Comparison of ENCODE assay signal across 1 cellular context in the genomic region with DNA sequence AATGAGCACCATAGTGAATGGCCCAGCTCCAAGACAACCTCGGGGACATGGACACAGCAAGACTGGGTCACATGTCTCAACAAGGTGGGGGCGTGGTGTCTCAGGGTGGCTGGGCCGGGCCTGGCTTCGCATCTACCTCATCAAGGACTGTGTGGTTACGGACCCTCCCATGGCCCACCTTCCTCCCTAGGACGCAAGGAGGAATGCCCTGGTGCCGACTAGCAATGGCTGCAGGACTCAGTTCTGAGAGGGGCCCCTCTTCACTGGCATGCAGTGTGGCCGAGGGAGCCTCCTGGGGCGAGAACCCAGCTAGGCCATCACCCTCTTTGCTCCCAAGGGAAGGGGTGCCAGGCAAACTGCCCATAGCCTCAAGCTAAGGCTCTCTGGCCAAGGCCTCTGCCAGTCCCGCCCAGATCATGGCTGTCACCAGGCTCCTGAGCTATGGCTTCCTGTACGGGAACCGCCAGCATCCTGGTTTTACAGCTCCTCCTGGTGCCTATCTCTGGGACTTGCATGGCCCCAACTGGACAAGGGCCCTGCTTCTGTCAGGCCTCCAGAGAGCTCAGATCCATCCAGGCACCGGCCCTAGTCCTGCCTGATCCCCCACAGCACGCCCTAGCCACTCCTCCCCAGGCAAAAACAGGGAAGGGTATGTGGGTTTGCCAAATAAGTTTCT.
TF ChIP-seq lines count a peak whose summit lies in the region.

No MANE protein-coding gene starts in this region.

TF ChIP-seq in HepG2, 621 proteins besides CTCF, POLR2A, EP300 and RAD21 (continued from another document and continues in another):
- TF ChIP-seq, protein P1, sequence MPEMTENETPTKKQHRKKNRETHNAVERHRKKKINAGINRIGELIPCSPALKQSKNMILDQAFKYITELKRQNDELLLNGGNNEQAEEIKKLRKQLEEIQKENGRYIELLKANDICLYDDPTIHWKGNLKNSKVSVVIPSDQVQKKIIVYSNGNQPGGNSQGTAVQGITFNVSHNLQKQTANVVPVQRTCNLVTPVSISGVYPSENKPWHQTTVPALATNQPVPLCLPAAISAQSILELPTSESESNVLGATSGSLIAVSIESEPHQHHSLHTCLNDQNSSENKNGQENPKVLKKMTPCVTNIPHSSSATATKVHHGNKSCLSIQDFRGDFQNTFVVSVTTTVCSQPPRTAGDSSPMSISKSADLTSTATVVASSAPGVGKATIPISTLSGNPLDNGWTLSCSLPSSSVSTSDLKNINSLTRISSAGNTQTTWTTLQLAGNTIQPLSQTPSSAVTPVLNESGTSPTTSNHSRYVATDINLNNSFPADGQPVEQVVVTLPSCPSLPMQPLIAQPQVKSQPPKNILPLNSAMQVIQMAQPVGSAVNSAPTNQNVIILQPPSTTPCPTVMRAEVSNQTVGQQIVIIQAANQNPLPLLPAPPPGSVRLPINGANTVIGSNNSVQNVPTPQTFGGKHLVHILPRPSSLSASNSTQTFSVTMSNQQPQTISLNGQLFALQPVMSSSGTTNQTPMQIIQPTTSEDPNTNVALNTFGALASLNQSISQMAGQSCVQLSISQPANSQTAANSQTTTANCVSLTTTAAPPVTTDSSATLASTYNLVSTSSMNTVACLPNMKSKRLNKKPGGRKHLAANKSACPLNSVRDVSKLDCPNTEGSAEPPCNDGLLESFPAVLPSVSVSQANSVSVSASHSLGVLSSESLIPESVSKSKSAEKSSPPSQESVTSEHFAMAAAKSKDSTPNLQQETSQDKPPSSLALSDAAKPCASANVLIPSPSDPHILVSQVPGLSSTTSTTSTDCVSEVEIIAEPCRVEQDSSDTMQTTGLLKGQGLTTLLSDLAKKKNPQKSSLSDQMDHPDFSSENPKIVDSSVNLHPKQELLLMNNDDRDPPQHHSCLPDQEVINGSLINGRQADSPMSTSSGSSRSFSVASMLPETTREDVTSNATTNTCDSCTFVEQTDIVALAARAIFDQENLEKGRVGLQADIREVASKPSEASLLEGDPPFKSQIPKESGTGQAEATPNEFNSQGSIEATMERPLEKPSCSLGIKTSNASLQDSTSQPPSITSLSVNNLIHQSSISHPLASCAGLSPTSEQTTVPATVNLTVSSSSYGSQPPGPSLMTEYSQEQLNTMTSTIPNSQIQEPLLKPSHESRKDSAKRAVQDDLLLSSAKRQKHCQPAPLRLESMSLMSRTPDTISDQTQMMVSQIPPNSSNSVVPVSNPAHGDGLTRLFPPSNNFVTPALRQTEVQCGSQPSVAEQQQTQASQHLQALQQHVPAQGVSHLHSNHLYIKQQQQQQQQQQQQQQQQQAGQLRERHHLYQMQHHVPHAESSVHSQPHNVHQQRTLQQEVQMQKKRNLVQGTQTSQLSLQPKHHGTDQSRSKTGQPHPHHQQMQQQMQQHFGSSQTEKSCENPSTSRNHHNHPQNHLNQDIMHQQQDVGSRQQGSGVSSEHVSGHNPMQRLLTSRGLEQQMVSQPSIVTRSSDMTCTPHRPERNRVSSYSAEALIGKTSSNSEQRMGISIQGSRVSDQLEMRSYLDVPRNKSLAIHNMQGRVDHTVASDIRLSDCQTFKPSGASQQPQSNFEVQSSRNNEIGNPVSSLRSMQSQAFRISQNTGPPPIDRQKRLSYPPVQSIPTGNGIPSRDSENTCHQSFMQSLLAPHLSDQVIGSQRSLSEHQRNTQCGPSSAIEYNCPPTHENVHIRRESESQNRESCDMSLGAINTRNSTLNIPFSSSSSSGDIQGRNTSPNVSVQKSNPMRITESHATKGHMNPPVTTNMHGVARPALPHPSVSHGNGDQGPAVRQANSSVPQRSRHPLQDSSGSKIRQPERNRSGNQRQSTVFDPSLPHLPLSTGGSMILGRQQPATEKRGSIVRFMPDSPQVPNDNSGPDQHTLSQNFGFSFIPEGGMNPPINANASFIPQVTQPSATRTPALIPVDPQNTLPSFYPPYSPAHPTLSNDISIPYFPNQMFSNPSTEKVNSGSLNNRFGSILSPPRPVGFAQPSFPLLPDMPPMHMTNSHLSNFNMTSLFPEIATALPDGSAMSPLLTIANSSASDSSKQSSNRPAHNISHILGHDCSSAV (CRISPR knock-in tag; IDR thresholded peaks at IDR 0.05; ENCODE audit: borderline replicate concordance), result no peak
- TF ChIP-seq ZNF274 (CRISPR knock-in tag; IDR thresholded peaks at IDR 0.05), result no peak
- TF ChIP-seq KDM2A (CRISPR knock-in tag; IDR thresholded peaks at IDR 0.05; ENCODE audit: borderline replicate concordance, low read depth), result no peak
- TF ChIP-seq, protein P2, sequence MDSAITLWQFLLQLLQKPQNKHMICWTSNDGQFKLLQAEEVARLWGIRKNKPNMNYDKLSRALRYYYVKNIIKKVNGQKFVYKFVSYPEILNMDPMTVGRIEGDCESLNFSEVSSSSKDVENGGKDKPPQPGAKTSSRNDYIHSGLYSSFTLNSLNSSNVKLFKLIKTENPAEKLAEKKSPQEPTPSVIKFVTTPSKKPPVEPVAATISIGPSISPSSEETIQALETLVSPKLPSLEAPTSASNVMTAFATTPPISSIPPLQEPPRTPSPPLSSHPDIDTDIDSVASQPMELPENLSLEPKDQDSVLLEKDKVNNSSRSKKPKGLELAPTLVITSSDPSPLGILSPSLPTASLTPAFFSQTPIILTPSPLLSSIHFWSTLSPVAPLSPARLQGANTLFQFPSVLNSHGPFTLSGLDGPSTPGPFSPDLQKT (CRISPR knock-in tag; IDR thresholded peaks at IDR 0.05; ENCODE audit: borderline replicate concordance), result no peak
- no peak for TF ChIP-seq ZNF501 (CRISPR knock-in tag; IDR thresholded peaks at IDR 0.05)
- no peak for TF ChIP-seq EEA1 (CRISPR knock-in tag; IDR thresholded peaks at IDR 0.05; ENCODE audit: borderline replicate concordance)
- TF ChIP-seq ZNF207 (IDR thresholded peaks at IDR 0.05; ENCODE audit: borderline replicate concordance), result no peak
- TF ChIP-seq ZNF543 (CRISPR knock-in tag; IDR thresholded peaks at IDR 0.05), result no peak
- no peak for TF ChIP-seq CENPX (CRISPR knock-in tag; IDR thresholded peaks at IDR 0.05)
- TF ChIP-seq SKI (IDR thresholded peaks at IDR 0.05; ENCODE audit: partially characterized antibody), result no peak
- TF ChIP-seq RELA (CRISPR knock-in tag; IDR thresholded peaks at IDR 0.05), result no peak
- no peak for TF ChIP-seq BRD4 (CRISPR knock-in tag; IDR thresholded peaks at IDR 0.05)
- TF ChIP-seq ISX (CRISPR knock-in tag; conservative IDR thresholded peaks at IDR 0.05), result no peak
- TF ChIP-seq REL (CRISPR knock-in tag; conservative IDR thresholded peaks at IDR 0.05), result no peak
- no peak for TF ChIP-seq SUZ12 (IDR thresholded peaks at IDR 0.05; ENCODE audit: low read depth, low read length)
- no peak for TF ChIP-seq ATM (IDR thresholded peaks at IDR 0.05; ENCODE audit: borderline replicate concordance)
- no peak for TF ChIP-seq SNAPC2 (CRISPR knock-in tag; IDR thresholded peaks at IDR 0.05)
- TF ChIP-seq, protein P3, sequence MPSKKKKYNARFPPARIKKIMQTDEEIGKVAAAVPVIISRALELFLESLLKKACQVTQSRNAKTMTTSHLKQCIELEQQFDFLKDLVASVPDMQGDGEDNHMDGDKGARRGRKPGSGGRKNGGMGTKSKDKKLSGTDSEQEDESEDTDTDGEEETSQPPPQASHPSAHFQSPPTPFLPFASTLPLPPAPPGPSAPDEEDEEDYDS (CRISPR knock-in tag; IDR thresholded peaks at IDR 0.05), result no peak
- TF ChIP-seq GABPA (IDR thresholded peaks at IDR 0.05; ENCODE audit: low read depth, low read length), result peak; percentile 28; the same call in 1 of the 2 replicates
- peak; percentile 66 for TF ChIP-seq GABPA (CRISPR knock-in tag; IDR thresholded peaks at IDR 0.05; ENCODE audit: low read depth)
- TF ChIP-seq BCL6 (CRISPR knock-in tag; IDR thresholded peaks at IDR 0.05), result no peak
- TF ChIP-seq, protein P4, sequence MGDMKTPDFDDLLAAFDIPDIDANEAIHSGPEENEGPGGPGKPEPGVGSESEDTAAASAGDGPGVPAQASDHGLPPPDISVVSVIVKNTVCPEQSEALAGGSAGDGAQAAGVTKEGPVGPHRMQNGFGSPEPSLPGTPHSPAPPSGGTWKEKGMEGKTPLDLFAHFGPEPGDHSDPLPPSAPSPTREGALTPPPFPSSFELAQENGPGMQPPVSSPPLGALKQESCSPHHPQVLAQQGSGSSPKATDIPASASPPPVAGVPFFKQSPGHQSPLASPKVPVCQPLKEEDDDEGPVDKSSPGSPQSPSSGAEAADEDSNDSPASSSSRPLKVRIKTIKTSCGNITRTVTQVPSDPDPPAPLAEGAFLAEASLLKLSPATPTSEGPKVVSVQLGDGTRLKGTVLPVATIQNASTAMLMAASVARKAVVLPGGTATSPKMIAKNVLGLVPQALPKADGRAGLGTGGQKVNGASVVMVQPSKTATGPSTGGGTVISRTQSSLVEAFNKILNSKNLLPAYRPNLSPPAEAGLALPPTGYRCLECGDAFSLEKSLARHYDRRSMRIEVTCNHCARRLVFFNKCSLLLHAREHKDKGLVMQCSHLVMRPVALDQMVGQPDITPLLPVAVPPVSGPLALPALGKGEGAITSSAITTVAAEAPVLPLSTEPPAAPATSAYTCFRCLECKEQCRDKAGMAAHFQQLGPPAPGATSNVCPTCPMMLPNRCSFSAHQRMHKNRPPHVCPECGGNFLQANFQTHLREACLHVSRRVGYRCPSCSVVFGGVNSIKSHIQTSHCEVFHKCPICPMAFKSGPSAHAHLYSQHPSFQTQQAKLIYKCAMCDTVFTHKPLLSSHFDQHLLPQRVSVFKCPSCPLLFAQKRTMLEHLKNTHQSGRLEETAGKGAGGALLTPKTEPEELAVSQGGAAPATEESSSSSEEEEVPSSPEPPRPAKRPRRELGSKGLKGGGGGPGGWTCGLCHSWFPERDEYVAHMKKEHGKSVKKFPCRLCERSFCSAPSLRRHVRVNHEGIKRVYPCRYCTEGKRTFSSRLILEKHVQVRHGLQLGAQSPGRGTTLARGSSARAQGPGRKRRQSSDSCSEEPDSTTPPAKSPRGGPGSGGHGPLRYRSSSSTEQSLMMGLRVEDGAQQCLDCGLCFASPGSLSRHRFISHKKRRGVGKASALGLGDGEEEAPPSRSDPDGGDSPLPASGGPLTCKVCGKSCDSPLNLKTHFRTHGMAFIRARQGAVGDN (CRISPR knock-in tag; IDR thresholded peaks at IDR 0.05), result peak; percentile 65
- no peak for TF ChIP-seq TBX3 (IDR thresholded peaks at IDR 0.05; ENCODE audit: borderline replicate concordance)
- TF ChIP-seq GABPB1 (CRISPR knock-in tag; IDR thresholded peaks at IDR 0.05), result peak; percentile 56
- TF ChIP-seq ARID2 (CRISPR knock-in tag; IDR thresholded peaks at IDR 0.05; ENCODE audit: borderline replicate concordance), result no peak
- no peak for TF ChIP-seq ZNF292 (CRISPR knock-in tag; IDR thresholded peaks at IDR 0.05; ENCODE audit: borderline replicate concordance, low read depth)
- TF ChIP-seq, protein P5, sequence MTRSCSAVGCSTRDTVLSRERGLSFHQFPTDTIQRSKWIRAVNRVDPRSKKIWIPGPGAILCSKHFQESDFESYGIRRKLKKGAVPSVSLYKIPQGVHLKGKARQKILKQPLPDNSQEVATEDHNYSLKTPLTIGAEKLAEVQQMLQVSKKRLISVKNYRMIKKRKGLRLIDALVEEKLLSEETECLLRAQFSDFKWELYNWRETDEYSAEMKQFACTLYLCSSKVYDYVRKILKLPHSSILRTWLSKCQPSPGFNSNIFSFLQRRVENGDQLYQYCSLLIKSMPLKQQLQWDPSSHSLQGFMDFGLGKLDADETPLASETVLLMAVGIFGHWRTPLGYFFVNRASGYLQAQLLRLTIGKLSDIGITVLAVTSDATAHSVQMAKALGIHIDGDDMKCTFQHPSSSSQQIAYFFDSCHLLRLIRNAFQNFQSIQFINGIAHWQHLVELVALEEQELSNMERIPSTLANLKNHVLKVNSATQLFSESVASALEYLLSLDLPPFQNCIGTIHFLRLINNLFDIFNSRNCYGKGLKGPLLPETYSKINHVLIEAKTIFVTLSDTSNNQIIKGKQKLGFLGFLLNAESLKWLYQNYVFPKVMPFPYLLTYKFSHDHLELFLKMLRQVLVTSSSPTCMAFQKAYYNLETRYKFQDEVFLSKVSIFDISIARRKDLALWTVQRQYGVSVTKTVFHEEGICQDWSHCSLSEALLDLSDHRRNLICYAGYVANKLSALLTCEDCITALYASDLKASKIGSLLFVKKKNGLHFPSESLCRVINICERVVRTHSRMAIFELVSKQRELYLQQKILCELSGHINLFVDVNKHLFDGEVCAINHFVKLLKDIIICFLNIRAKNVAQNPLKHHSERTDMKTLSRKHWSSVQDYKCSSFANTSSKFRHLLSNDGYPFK (CRISPR knock-in tag; IDR thresholded peaks at IDR 0.05; ENCODE audit: borderline replicate concordance), result peak; percentile 26; the same call in 1 of the 2 replicates
- TF ChIP-seq, protein P6, sequence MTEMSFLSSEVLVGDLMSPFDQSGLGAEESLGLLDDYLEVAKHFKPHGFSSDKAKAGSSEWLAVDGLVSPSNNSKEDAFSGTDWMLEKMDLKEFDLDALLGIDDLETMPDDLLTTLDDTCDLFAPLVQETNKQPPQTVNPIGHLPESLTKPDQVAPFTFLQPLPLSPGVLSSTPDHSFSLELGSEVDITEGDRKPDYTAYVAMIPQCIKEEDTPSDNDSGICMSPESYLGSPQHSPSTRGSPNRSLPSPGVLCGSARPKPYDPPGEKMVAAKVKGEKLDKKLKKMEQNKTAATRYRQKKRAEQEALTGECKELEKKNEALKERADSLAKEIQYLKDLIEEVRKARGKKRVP (CRISPR knock-in tag; IDR thresholded peaks at IDR 0.05), result no peak
- TF ChIP-seq, protein P7, sequence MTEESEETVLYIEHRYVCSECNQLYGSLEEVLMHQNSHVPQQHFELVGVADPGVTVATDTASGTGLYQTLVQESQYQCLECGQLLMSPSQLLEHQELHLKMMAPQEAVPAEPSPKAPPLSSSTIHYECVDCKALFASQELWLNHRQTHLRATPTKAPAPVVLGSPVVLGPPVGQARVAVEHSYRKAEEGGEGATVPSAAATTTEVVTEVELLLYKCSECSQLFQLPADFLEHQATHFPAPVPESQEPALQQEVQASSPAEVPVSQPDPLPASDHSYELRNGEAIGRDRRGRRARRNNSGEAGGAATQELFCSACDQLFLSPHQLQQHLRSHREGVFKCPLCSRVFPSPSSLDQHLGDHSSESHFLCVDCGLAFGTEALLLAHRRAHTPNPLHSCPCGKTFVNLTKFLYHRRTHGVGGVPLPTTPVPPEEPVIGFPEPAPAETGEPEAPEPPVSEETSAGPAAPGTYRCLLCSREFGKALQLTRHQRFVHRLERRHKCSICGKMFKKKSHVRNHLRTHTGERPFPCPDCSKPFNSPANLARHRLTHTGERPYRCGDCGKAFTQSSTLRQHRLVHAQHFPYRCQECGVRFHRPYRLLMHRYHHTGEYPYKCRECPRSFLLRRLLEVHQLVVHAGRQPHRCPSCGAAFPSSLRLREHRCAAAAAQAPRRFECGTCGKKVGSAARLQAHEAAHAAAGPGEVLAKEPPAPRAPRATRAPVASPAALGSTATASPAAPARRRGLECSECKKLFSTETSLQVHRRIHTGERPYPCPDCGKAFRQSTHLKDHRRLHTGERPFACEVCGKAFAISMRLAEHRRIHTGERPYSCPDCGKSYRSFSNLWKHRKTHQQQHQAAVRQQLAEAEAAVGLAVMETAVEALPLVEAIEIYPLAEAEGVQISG (CRISPR knock-in tag; IDR thresholded peaks at IDR 0.05), result peak; percentile 72
- TF ChIP-seq, protein P8, sequence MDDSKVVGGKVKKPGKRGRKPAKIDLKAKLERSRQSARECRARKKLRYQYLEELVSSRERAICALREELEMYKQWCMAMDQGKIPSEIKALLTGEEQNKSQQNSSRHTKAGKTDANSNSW (CRISPR knock-in tag; IDR thresholded peaks at IDR 0.05; ENCODE audit: borderline replicate concordance), result no peak
